9 cellular contexts compared by ENCODE assay signal in genomic region chr10:78852856-78853255, GRCh38.
DNase-seq lines count a peak whose midpoint lies in the region; ATAC-seq and TF ChIP-seq lines count a peak whose summit lies in the region.
"Had no signal": no experiment of that assay in that cellular context is flagged by ENCODE, and none has a peak within 500 bp of the region (broad histone marks: within the 10 kb centered on the region; RNA-seq: fewer than 3 reads in every experiment).

No MANE protein-coding gene starts in this region.

- H3K27me3 ChIP-seq in PC-3 (ENCODE audit: low read length), result peaks cover 7% of the 10 kb centered on the region; the same call in 1 of the 2 replicates
- no peaks in the 10 kb centered on the region for H3K27me3 ChIP-seq in parathyroid adenoma (ENCODE audit: control insufficient read depth, insufficient read depth, low read length)
- H3K27me3 ChIP-seq: dorsolateral prefrontal cortex had no signal

- H3K36me3 ChIP-seq in PC-3 (ENCODE audit: low read depth, low read length) (no peaks in the 10 kb centered on the region), parathyroid adenoma (ENCODE audit: control insufficient read depth, insufficient read depth, low read length) (no peaks in the 10 kb centered on the region)

- no peak overlapping the region for H3K4me3 Mint-ChIP-seq in endothelial cell (ENCODE audit: unreplicated experiment)

- POLR2A ChIA-PET in PC-3 (lab: Charles Lee; ENCODE audit: unreplicated experiment), result no interaction called here

- BruUV-seq in PC-3 (replicated peaks; lab: Mats Ljungman, UMichigan), result no TSS peak

- peaks cover 2% of the 10 kb centered on the region for H3K27me3 Mint-ChIP-seq in endothelial cell (ENCODE audit: unreplicated experiment)

- intact Hi-C loops in PC-3 (cut with micrococcal nuclease), result loop anchor here (1.0 kb wide), 1 partner anchor 342 kb away; no protein-coding TSS in a partner anchor

- H3K4me1 Mint-ChIP-seq in endothelial cell (ENCODE audit: unreplicated experiment), result peaks cover 4% of the 10 kb centered on the region

- 0 out of 2 replicates have a peak, but pooled peaks cover 3% of the 10 kb centered on the region for H3K9me2 ChIP-seq in PC-3 (replicated peaks; ENCODE audit: low read length)

- H3K27ac Mint-ChIP-seq in endothelial cell (ENCODE audit: unreplicated experiment), result no peak overlapping the region

- H4K20me1 ChIP-seq in PC-3 (ENCODE audit: low read length), result no peaks in the 10 kb centered on the region

- DNase-seq in NCI-H82 (lab: John Stamatoyannopoulos, UW) (peak; percentile 20), NCI-H82 treated with DMSO at 0.1 percent for 48 hours (lab: John Stamatoyannopoulos, UW; ENCODE audit: unreplicated experiment) (no peak), PC-3 (peak; percentile 75), endothelial cell (ENCODE audit: low spot score) (peak; percentile 35), cerebellum (ENCODE audit: low spot score) (no peak), NCI-H1436 (lab: John Stamatoyannopoulos, UW) (no peak)
- DNase-seq: dorsolateral prefrontal cortex had no signal

- no peaks in the 10 kb centered on the region for H3K79me2 ChIP-seq in PC-3 (ENCODE audit: low read length)
- no peaks in the 10 kb centered on the region for H3K79me2 ChIP-seq in parathyroid adenoma

- H3K9ac ChIP-seq in PC-3 (ENCODE audit: low read length) (no peak overlapping the region), parathyroid adenoma (no peak overlapping the region)

- no peaks in the 10 kb centered on the region for H3K36me3 Mint-ChIP-seq in endothelial cell (ENCODE audit: low read depth, unreplicated experiment)

- ATAC-seq in PC-3, result peak; percentile 61
- no peak for ATAC-seq in GM19467 (IDR thresholded peaks at IDR 0.05; ENCODE audit: unreplicated experiment)

- H3K9me3 Mint-ChIP-seq in endothelial cell (ENCODE audit: unreplicated experiment), result no peaks in the 10 kb centered on the region

- no peak overlapping the region for H3K4me2 ChIP-seq in PC-3 (ENCODE audit: low read length)
- H3K4me2 ChIP-seq in parathyroid adenoma (ENCODE audit: low read length), result no peak overlapping the region

- H3K9me3 ChIP-seq in PC-3 (ENCODE audit: low read length), result no peaks in the 10 kb centered on the region
- no peaks in the 10 kb centered on the region for H3K9me3 ChIP-seq in parathyroid adenoma (ENCODE audit: control insufficient read depth, low read length)

- H2AFZ ChIP-seq in PC-3 (ENCODE audit: low read length), result no peak overlapping the region
- H2AFZ ChIP-seq in parathyroid adenoma, result no peak overlapping the region

- no peak overlapping the region for H3K27ac ChIP-seq in PC-3 (ENCODE audit: low read length)
- no peak overlapping the region for H3K27ac ChIP-seq in parathyroid adenoma
- H3K27ac ChIP-seq: dorsolateral prefrontal cortex had no signal

- H3F3A ChIP-seq in PC-3 (ENCODE audit: low read length, unreplicated experiment), result no peaks in the 10 kb centered on the region

- H3K4me1 ChIP-seq in PC-3 (ENCODE audit: insufficient read depth, low read length), result no peaks in the 10 kb centered on the region
- no peaks in the 10 kb centered on the region for H3K4me1 ChIP-seq in parathyroid adenoma

- H3K4me3 ChIP-seq in PC-3 (ENCODE audit: low read length), result no peak overlapping the region
- no peak overlapping the region for H3K4me3 ChIP-seq in parathyroid adenoma (ENCODE audit: low read depth, low read length)
- H3K4me3 ChIP-seq: dorsolateral prefrontal cortex had no signal

- CTCF ChIA-PET in PC-3 (lab: Charles Lee), result interaction anchor here (0.6 kb wide), 1 partner anchor 350 kb away, joined by 3 read pairs; no protein-coding TSS in a partner anchor

- TF ChIP-seq CTCF in PC-3 (conservative IDR thresholded peaks at IDR 0.05; ENCODE audit: low read depth, low read length), result peak; percentile 94
- peak; percentile 40 for TF ChIP-seq CTCF in endothelial cell (IDR thresholded peaks at IDR 0.05; ENCODE audit: unreplicated experiment)
- TF ChIP-seq CTCF in parathyroid adenoma (IDR thresholded peaks at IDR 0.05), result peak; percentile 19

Comparison
In these comparisons a context has a peak if more than half of its experiments do, and no peak if none do; other contexts are left out.
1. DNase-seq: peak in NCI-H82 (single experiment), PC-3 (single experiment) and endothelial cell (single experiment); none in NCI-H82 treated with DMSO at 0.1 percent for 48 hours (single experiment), cerebellum (single experiment) and NCI-H1436 (single experiment).
2. CTCF ChIP-seq: peak in every context shown above with its lines; median percentile 94 in PC-3; 40 in endothelial cell; 19 in parathyroid adenoma.